10 cellular contexts compared by ENCODE assay signal in the genomic region with DNA sequence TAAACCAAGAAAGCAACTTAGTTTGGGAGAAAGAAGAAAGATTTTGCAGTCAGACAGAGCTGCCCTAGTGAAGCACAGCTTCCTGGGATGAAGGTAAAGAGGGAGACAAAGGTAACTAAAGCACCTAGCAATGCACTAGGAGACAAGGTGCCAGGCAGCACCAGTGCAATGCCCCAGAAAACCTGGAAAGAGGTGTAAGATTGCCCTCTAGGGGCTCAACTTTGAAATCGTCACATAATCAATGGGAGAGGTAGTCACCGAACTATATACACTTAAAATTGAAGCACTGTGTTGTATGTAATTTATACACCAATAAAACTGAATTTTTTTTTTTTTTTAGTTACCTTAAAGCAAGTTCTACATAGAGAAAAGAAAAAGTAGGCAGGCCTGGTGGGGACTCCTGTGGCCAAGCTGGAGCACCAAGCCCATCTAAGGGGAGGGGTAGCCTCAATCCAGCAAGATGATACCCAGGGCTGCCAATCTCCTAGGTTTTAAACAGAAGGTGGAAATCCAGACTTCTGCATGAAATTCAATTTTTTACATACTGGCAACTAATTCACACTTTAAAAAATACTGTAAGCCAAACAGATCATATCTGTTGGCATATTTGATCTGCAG. TPM values are rescaled to one million over a fixed set of nuclear protein-coding genes. Genes with fewer than 3 reads are reported as not detected.
A peak's percentile ranks its signal among the peaks of the same experiment; 100 is the strongest.
DNase-seq lines count a peak whose midpoint lies in the region; ATAC-seq and TF ChIP-seq lines count a peak whose summit lies in the region.
"Had no signal": no experiment of that assay in that cellular context is flagged by ENCODE, and none has a peak within 500 bp of the region (broad histone marks: within the 10 kb centered on the region; RNA-seq: fewer than 3 reads in every experiment).

No MANE protein-coding gene starts in this region.

- no peaks in the 10 kb centered on the region for H3K9me3 Mint-ChIP-seq in effector memory CD8-positive, alpha-beta T cell
- H3K9me3 Mint-ChIP-seq in activated T-helper 17 cell treated with anti-CD3 and anti-CD28 coated beads, Interleukin-2, amount 50 U/mL, for 72 hours = no peaks in the 10 kb centered on the region
- H3K9me3 Mint-ChIP-seq: T-helper 1 cell treated with Interleukin-12 subunit alpha and Interleukin-12 subunit beta and Interleukin-4 antibody, amounts not matched to agents 30 μg/mL and 1 μg/mL, for 36 hours had no signal

- H3K27ac ChIP-seq in cardiac muscle cell (no peak overlapping the region), upper lobe of left lung (peak overlapping the region in 2 of 4 donors; percentile 53 to 72)

- H3K36me3 Mint-ChIP-seq in effector memory CD8-positive, alpha-beta T cell (ENCODE audit: insufficient read depth) = peaks cover 59% of the 10 kb centered on the region
- peaks cover 100% of the 10 kb centered on the region for H3K36me3 Mint-ChIP-seq in activated T-helper 17 cell treated with anti-CD3 and anti-CD28 coated beads, Interleukin-2, amount 50 U/mL, for 72 hours (ENCODE audit: low read depth)

- H3K4me3 ChIP-seq in cardiac muscle cell (no peak overlapping the region), upper lobe of left lung (no peak overlapping the region)

- H3K9me3 ChIP-seq in cardiac muscle cell (ENCODE audit: low read depth) = no peaks in the 10 kb centered on the region
- no peaks in the 10 kb centered on the region for H3K9me3 ChIP-seq in upper lobe of left lung

- TF ChIP-seq CTCF in LNCAP (IDR thresholded peaks at IDR 0.05) (peak; percentile 72), cardiac muscle cell (IDR thresholded peaks at IDR 0.05; ENCODE audit: low read depth, low read length) (peak; percentile 57), upper lobe of left lung (IDR thresholded peaks at IDR 0.05) (peak in 4 of 6 experiments; percentile 22 to 45 (median 35))

- H3K27ac Mint-ChIP-seq in effector memory CD8-positive, alpha-beta T cell = no peak overlapping the region
- no peak overlapping the region for H3K27ac Mint-ChIP-seq in activated T-helper 17 cell treated with anti-CD3 and anti-CD28 coated beads, Interleukin-2, amount 50 U/mL, for 72 hours
- H3K27ac Mint-ChIP-seq: T-helper 1 cell treated with Interleukin-12 subunit alpha and Interleukin-12 subunit beta and Interleukin-4 antibody, amounts not matched to agents 30 μg/mL and 1 μg/mL, for 36 hours had no signal

- DNase-seq in GM03348 (ENCODE audit: low spot score) (peak; percentile 59), cardiac muscle cell (ENCODE audit: low read depth in 1 of 2, low spot score in 1 of 2) (peak; percentile 45 to 54), upper lobe of left lung (peak in 1 of 2 donors; percentile 58)
- no peak for DNase-seq in effector memory CD8-positive, alpha-beta T cell
- DNase-seq: naive B cell had no signal

- H3K4me1 ChIP-seq in cardiac muscle cell (ENCODE audit: low read depth) (peaks cover 11% of the 10 kb centered on the region), upper lobe of left lung (peaks cover 3 to 18% (median 9%) of the 10 kb centered on the region in 4 donors)

- no peak for TF ChIP-seq EP300 in upper lobe of left lung (IDR thresholded peaks at IDR 0.05)

- 63 to 73% methylated on average over 2 of the region's 2 CpGs for WGBS in upper lobe of left lung, 2 donors

- ATAC-seq in SK-N-SH treated with all-trans-retinoic acid at 6 μM for 48 hours (peak; percentile 92), upper lobe of left lung (ENCODE audit: low FRiP score in 2 of 2) (peak; percentile 73 to 79), GM19035 (IDR thresholded peaks at IDR 0.05; ENCODE audit: unreplicated experiment) (no peak)
- no peak for ATAC-seq in effector memory CD8-positive, alpha-beta T cell (replicated peaks)
- no peak for ATAC-seq in activated T-helper 17 cell treated with anti-CD3 and anti-CD28 coated beads, Interleukin-2, amount 50 U/mL, for 72 hours (replicated peaks)

- H3K36me3 ChIP-seq in cardiac muscle cell (no peaks in the 10 kb centered on the region), upper lobe of left lung (peaks cover 9 to 81% (median 49%) of the 10 kb centered on the region in 4 donors)

- H3K4me3 Mint-ChIP-seq in effector memory CD8-positive, alpha-beta T cell = no peak overlapping the region
- H3K4me3 Mint-ChIP-seq in activated T-helper 17 cell treated with anti-CD3 and anti-CD28 coated beads, Interleukin-2, amount 50 U/mL, for 72 hours = no peak overlapping the region
- H3K4me3 Mint-ChIP-seq: naive B cell; T-helper 1 cell treated with Interleukin-12 subunit alpha and Interleukin-12 subunit beta and Interleukin-4 antibody, amounts not matched to agents 30 μg/mL and 1 μg/mL, for 36 hours had no signal

- H3K4me1 Mint-ChIP-seq in effector memory CD8-positive, alpha-beta T cell (ENCODE audit: low read depth in 2 of 2) = peaks cover 0 to 2% of the 10 kb centered on the region in 2 donors
- peaks cover 6% of the 10 kb centered on the region for H3K4me1 Mint-ChIP-seq in activated T-helper 17 cell treated with anti-CD3 and anti-CD28 coated beads, Interleukin-2, amount 50 U/mL, for 72 hours
- H3K4me1 Mint-ChIP-seq: naive B cell had no signal

- no peaks in the 10 kb centered on the region for H3K27me3 Mint-ChIP-seq in effector memory CD8-positive, alpha-beta T cell
- no peaks in the 10 kb centered on the region for H3K27me3 Mint-ChIP-seq in activated T-helper 17 cell treated with anti-CD3 and anti-CD28 coated beads, Interleukin-2, amount 50 U/mL, for 72 hours
- H3K27me3 Mint-ChIP-seq: naive B cell had no signal

- no peak for TF ChIP-seq POLR2A in upper lobe of left lung (IDR thresholded peaks at IDR 0.05)

- H3K27me3 ChIP-seq in cardiac muscle cell (no peaks in the 10 kb centered on the region), upper lobe of left lung (no peaks in the 10 kb centered on the region)

TF ChIP-seq in SK-N-SH treated with all-trans-retinoic acid at 6 μM for 48 hours, 23 proteins besides CTCF, POLR2A, EP300 and RAD21 (continues in another document):
- TF ChIP-seq, protein P1, sequence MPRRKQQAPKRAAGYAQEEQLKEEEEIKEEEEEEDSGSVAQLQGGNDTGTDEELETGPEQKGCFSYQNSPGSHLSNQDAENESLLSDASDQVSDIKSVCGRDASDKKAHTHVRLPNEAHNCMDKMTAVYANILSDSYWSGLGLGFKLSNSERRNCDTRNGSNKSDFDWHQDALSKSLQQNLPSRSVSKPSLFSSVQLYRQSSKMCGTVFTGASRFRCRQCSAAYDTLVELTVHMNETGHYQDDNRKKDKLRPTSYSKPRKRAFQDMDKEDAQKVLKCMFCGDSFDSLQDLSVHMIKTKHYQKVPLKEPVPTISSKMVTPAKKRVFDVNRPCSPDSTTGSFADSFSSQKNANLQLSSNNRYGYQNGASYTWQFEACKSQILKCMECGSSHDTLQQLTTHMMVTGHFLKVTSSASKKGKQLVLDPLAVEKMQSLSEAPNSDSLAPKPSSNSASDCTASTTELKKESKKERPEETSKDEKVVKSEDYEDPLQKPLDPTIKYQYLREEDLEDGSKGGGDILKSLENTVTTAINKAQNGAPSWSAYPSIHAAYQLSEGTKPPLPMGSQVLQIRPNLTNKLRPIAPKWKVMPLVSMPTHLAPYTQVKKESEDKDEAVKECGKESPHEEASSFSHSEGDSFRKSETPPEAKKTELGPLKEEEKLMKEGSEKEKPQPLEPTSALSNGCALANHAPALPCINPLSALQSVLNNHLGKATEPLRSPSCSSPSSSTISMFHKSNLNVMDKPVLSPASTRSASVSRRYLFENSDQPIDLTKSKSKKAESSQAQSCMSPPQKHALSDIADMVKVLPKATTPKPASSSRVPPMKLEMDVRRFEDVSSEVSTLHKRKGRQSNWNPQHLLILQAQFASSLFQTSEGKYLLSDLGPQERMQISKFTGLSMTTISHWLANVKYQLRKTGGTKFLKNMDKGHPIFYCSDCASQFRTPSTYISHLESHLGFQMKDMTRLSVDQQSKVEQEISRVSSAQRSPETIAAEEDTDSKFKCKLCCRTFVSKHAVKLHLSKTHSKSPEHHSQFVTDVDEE (CRISPR knock-in tag; IDR thresholded peaks at IDR 0.05) = no peak
- no peak for TF ChIP-seq ZNF8 (CRISPR knock-in tag; IDR thresholded peaks at IDR 0.05)
- no peak for TF ChIP-seq PPARA (CRISPR knock-in tag; IDR thresholded peaks at IDR 0.05; ENCODE audit: borderline replicate concordance)
- no peak for TF ChIP-seq GLIS3 (CRISPR knock-in tag; IDR thresholded peaks at IDR 0.05)
- no peak for TF ChIP-seq RARB (CRISPR knock-in tag; IDR thresholded peaks at IDR 0.05)
- TF ChIP-seq ZC3H10 (CRISPR knock-in tag; IDR thresholded peaks at IDR 0.05) = no peak
- TF ChIP-seq, protein P2, sequence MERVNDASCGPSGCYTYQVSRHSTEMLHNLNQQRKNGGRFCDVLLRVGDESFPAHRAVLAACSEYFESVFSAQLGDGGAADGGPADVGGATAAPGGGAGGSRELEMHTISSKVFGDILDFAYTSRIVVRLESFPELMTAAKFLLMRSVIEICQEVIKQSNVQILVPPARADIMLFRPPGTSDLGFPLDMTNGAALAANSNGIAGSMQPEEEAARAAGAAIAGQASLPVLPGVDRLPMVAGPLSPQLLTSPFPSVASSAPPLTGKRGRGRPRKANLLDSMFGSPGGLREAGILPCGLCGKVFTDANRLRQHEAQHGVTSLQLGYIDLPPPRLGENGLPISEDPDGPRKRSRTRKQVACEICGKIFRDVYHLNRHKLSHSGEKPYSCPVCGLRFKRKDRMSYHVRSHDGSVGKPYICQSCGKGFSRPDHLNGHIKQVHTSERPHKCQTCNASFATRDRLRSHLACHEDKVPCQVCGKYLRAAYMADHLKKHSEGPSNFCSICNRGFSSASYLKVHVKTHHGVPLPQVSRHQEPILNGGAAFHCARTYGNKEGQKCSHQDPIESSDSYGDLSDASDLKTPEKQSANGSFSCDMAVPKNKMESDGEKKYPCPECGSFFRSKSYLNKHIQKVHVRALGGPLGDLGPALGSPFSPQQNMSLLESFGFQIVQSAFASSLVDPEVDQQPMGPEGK (CRISPR knock-in tag; IDR thresholded peaks at IDR 0.05; ENCODE audit: borderline replicate concordance) = no peak
- TF ChIP-seq, protein P3, sequence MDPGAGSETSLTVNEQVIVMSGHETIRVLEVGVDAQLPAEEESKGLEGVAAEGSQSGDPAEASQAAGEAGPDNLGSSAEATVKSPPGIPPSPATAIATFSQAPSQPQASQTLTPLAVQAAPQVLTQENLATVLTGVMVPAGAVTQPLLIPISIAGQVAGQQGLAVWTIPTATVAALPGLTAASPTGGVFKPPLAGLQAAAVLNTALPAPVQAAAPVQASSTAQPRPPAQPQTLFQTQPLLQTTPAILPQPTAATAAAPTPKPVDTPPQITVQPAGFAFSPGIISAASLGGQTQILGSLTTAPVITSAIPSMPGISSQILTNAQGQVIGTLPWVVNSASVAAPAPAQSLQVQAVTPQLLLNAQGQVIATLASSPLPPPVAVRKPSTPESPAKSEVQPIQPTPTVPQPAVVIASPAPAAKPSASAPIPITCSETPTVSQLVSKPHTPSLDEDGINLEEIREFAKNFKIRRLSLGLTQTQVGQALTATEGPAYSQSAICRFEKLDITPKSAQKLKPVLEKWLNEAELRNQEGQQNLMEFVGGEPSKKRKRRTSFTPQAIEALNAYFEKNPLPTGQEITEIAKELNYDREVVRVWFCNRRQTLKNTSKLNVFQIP (CRISPR knock-in tag; IDR thresholded peaks at IDR 0.05; ENCODE audit: borderline replicate concordance, low read depth) = no peak

RNA-seq across cellular contexts. Expression of a gene that starts 48.2 kb away (rescaled TPM):
- total RNA-seq in cardiac muscle cell (35.6 and 60.4 TPM in 2 replicates), upper lobe of left lung (100 to 1,000 TPM in 1 of 6 donors, 10 to 100 TPM in 5; 41.7 to 137 (median 51.6) TPM)
- 33.5 and 52.7 TPM in 2 replicates for polyA plus RNA-seq in cardiac muscle cell
- 10 to 100 TPM; 65.9 to 68.4 TPM for total RNA-seq in activated T-helper 17 cell treated with anti-CD3 and anti-CD28 coated beads, Interleukin-2, amount 50 U/mL, for 72 hours

Comparison
In these comparisons a context has a peak if more than half of its experiments do, and no peak if none do; other contexts are left out.
1. DNase-seq: peak in GM03348 (single experiment) and cardiac muscle cell (2 of 2); none in effector memory CD8-positive, alpha-beta T cell (0 of 3).
2. ATAC-seq: peak in SK-N-SH treated with all-trans-retinoic acid at 6 μM for 48 hours (single experiment) and upper lobe of left lung (2 of 2); none in effector memory CD8-positive, alpha-beta T cell (single experiment), activated T-helper 17 cell treated with anti-CD3 and anti-CD28 coated beads, Interleukin-2, amount 50 U/mL, for 72 hours (single experiment) and GM19035 (single experiment).
3. Peak in every context shown above with its lines, with median percentiles within 50 percentile points of each other: CTCF ChIP-seq.